Comparison of ENCODE assay signal across 22 cellular contexts in the genomic region with DNA sequence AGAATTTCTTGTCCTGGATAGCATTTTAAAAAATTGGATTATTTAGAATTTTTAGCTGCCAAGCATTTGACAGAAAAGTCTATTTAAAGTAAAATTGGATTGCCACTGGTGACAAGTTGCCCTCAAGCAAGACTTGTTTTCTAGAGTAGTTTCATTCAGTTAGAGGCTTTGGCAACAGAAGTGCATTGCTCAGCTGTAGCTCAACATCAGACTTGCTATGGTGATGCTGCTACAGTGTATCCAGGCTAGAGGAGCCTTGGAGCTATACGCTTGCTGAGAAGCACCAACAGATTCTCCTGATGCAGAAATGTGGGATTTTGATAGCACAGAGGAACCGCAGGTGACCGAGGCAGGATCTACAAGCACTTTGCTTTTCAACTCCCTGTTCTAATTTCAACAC.
"Had no signal": no experiment of that assay in that cellular context is flagged by ENCODE, and none has a peak within 500 bp of the region (broad histone marks: within the 10 kb centered on the region; RNA-seq: fewer than 3 reads in every experiment).

No MANE protein-coding gene starts in this region.

- H3K79me2 ChIP-seq: parathyroid adenoma had no signal

- H3K4me1 Mint-ChIP-seq: activated B cell treated with CpG ODN at 0.5 μM for 24 hours; immature natural killer cell; naive thymus-derived CD8-positive, alpha-beta T cell had no signal

- H3K9ac ChIP-seq: parathyroid adenoma had no signal

- H3K36me3 ChIP-seq: adrenal gland, neutrophil, suprapubic skin, upper lobe of right lung had no signal

- H3K9me3 ChIP-seq: adrenal gland, neutrophil, suprapubic skin, upper lobe of right lung had no signal

- H3K4me3 Mint-ChIP-seq: activated B cell treated with CpG ODN at 0.5 μM for 24 hours; activated CD8-positive, alpha-beta T cell treated with anti-CD3 and anti-CD28 coated beads for 36 hours; activated T-cell treated with anti-CD3 and anti-CD28 coated beads, Interleukin-2, amount 50 U/mL, for 4 hours; immature natural killer cell; naive thymus-derived CD8-positive, alpha-beta T cell had no signal

- H3K4me3 ChIP-seq: adrenal gland, lung, skin epidermis, suprapubic skin, upper lobe of right lung had no signal

- H3K27ac Mint-ChIP-seq: activated B cell treated with CpG ODN at 0.5 μM for 24 hours; activated CD8-positive, alpha-beta T cell treated with anti-CD3 and anti-CD28 coated beads for 36 hours; immature natural killer cell; naive thymus-derived CD8-positive, alpha-beta T cell had no signal

- ATAC-seq: activated CD8-positive, alpha-beta T cell treated with anti-CD3 and anti-CD28 coated beads for 36 hours; activated T-cell treated with anti-CD3 and anti-CD28 coated beads, Interleukin-2, amount 50 U/mL, for 4 hours; esophagus mucosa; naive thymus-derived CD8-positive, alpha-beta T cell; upper lobe of right lung had no signal

- H3K27ac ChIP-seq: adrenal gland, neutrophil, parathyroid adenoma, skin epidermis, suprapubic skin, upper lobe of right lung had no signal

- H3K27me3 Mint-ChIP-seq: activated B cell treated with CpG ODN at 0.5 μM for 24 hours; activated CD8-positive, alpha-beta T cell treated with anti-CD3 and anti-CD28 coated beads for 36 hours; naive thymus-derived CD8-positive, alpha-beta T cell had no signal

- H3K36me3 Mint-ChIP-seq: immature natural killer cell; naive thymus-derived CD8-positive, alpha-beta T cell had no signal

- H2AFZ ChIP-seq: parathyroid adenoma had no signal

- H3K9me3 Mint-ChIP-seq: activated B cell treated with CpG ODN at 0.5 μM for 24 hours; activated CD8-positive, alpha-beta T cell treated with anti-CD3 and anti-CD28 coated beads for 36 hours; activated T-cell treated with anti-CD3 and anti-CD28 coated beads, Interleukin-2, amount 50 U/mL, for 4 hours had no signal

- DNase-seq: activated B cell treated with CpG ODN at 0.5 μM for 24 hours; activated CD4-positive, alpha-beta T cell treated with anti-CD3 and anti-CD28 coated beads for 48 hours; activated CD8-positive, alpha-beta T cell treated with anti-CD3 and anti-CD28 coated beads for 36 hours; activated effector memory CD4-positive, alpha-beta T cell treated with Interleukin-2 at 50 U/mL for 16 hours; activated naive CD4-positive, alpha-beta T cell treated with anti-CD3 and anti-CD28 coated beads, Interleukin-2, amount 50 U/mL, for 16 hours; activated T-cell treated with anti-CD3 and anti-CD28 coated beads, Interleukin-2, amount 50 U/mL, for 4 hours; adrenal gland; caudate nucleus; head of caudate nucleus; immature natural killer cell; naive thymus-derived CD8-positive, alpha-beta T cell; stimulated activated CD4-positive, alpha-beta T cell treated with anti-CD3 and anti-CD28 coated beads, Interleukin-15, amount 100 ng/mL, for 24 hours; stimulated activated CD4-positive, alpha-beta T cell treated with anti-CD3 and anti-CD28 coated beads, Interleukin-4, amount 100 ng/mL, for 1 hour; stimulated activated naive CD4-positive, alpha-beta T cell treated with Interleukin-2 at 50 U/mL for 16 hours; SW 1271; upper lobe of right lung had no signal

- H3K27me3 ChIP-seq: adrenal gland, neutrophil, suprapubic skin, upper lobe of right lung had no signal

- H3K4me1 ChIP-seq: adrenal gland, parathyroid adenoma, upper lobe of right lung had no signal
